Comparison of ENCODE assay signal across 19 cellular contexts in genomic region chr21:21165063-21165645, GRCh38.
DNase-seq lines count a peak whose midpoint lies in the region; ATAC-seq and TF ChIP-seq lines count a peak whose summit lies in the region.
"Had no signal": no experiment of that assay in that cellular context is flagged by ENCODE, and none has a peak within 500 bp of the region (broad histone marks: within the 10 kb centered on the region; RNA-seq: fewer than 3 reads in every experiment).

No MANE protein-coding gene starts in this region.

- no peaks in the 10 kb centered on the region for H3K79me2 ChIP-seq in fibroblast of lung (ENCODE audit: control insufficient read depth, insufficient read depth, low read length)

- H3K27me3 Mint-ChIP-seq in nephron (ENCODE audit: low read depth) (no peaks in the 10 kb centered on the region), endodermal cell (ENCODE audit: insufficient read depth) (no peaks in the 10 kb centered on the region)
- H3K27me3 Mint-ChIP-seq in activated naive CD8-positive, alpha-beta T cell treated with anti-CD3 and anti-CD28 coated beads, Interleukin-2, amount 50 U/mL, for 24 hours, result no peaks in the 10 kb centered on the region
- H3K27me3 Mint-ChIP-seq: activated T-cell treated with anti-CD3 and anti-CD28 coated beads, Interleukin-2, amount 50 U/mL, for 24 hours had no signal

- 91% methylated on average over 2 of the region's 2 CpGs; no CpG with 5 or more reads in 1 of the 2 experiments for WGBS in endodermal cell (ENCODE audit: insufficient coverage in 1 of 2, insufficient read length in 1 of 2), 2 experiments

- H3K27ac Mint-ChIP-seq in nephron, result peak overlapping the region in 2 of 3 experiments; percentile 64 to 76
- no peak overlapping the region for H3K27ac Mint-ChIP-seq in endodermal cell
- no peak overlapping the region for H3K27ac Mint-ChIP-seq in activated naive CD8-positive, alpha-beta T cell treated with anti-CD3 and anti-CD28 coated beads, Interleukin-2, amount 50 U/mL, for 24 hours
- H3K27ac Mint-ChIP-seq: activated T-cell treated with anti-CD3 and anti-CD28 coated beads, Interleukin-2, amount 50 U/mL, for 24 hours; CD14-positive monocyte; GM23338; immature natural killer cell; nephron progenitor cell had no signal

- peaks cover 3% of the 10 kb centered on the region for H3K4me1 ChIP-seq in fibroblast of lung (ENCODE audit: control insufficient read depth, extremely low read depth, insufficient read depth, low read length)
- H3K4me1 ChIP-seq in endodermal cell (ENCODE audit: control insufficient read depth, insufficient read depth, low read length), result no peaks in the 10 kb centered on the region
- H3K4me1 ChIP-seq: uterus had no signal

- DNase-seq in AG20443 (ENCODE audit: low spot score), result peak; percentile 86
- DNase-seq in NCI-H226, result peak; percentile 48
- peak; percentile 94 to 99 for DNase-seq in fibroblast of lung (ENCODE audit: low read depth in 2 of 2)
- no peak for DNase-seq in endodermal cell
- DNase-seq in NOMO-1 (lab: John Stamatoyannopoulos, UW; ENCODE audit: unreplicated experiment in 2 of 2), result no peak
- DNase-seq in activated naive CD8-positive, alpha-beta T cell treated with anti-CD3 and anti-CD28 coated beads, Interleukin-2, amount 50 U/mL, for 24 hours, result no peak
- DNase-seq: activated T-cell treated with anti-CD3 and anti-CD28 coated beads, Interleukin-2, amount 50 U/mL, for 24 hours; caudate nucleus; immature natural killer cell; nephron progenitor cell; stimulated activated CD4-positive, alpha-beta T cell treated with anti-CD3 and anti-CD28 coated beads, Interleukin-15, amount 100 ng/mL, for 24 hours; stimulated activated CD8-positive, alpha-beta memory T cell treated with anti-CD3 and anti-CD28 coated beads, Interleukin-4, amount 100 ng/mL, for 48 hours; uterus had no signal

- no peak overlapping the region for H3K9ac ChIP-seq in fibroblast of lung (ENCODE audit: insufficient read depth, low read length)
- H3K9ac ChIP-seq in endodermal cell (ENCODE audit: extremely low read depth, low read length, poor library complexity, severe bottlenecking), result no peak overlapping the region

- H3K36me3 Mint-ChIP-seq in nephron (ENCODE audit: low read depth) (no peaks in the 10 kb centered on the region), endodermal cell (ENCODE audit: low read depth) (no peaks in the 10 kb centered on the region)
- no peaks in the 10 kb centered on the region for H3K36me3 Mint-ChIP-seq in activated naive CD8-positive, alpha-beta T cell treated with anti-CD3 and anti-CD28 coated beads, Interleukin-2, amount 50 U/mL, for 24 hours (ENCODE audit: low read depth)
- H3K36me3 Mint-ChIP-seq: CD14-positive monocyte, immature natural killer cell had no signal

- H3K36me3 ChIP-seq in fibroblast of lung (ENCODE audit: control insufficient read depth, insufficient read depth, low read length) (no peaks in the 10 kb centered on the region), endodermal cell (ENCODE audit: control insufficient read depth, insufficient read depth, low read length) (no peaks in the 10 kb centered on the region)
- H3K36me3 ChIP-seq: uterus had no signal

- no peaks in the 10 kb centered on the region for H4K20me1 ChIP-seq in fibroblast of lung (ENCODE audit: control insufficient read depth, extremely low read depth, insufficient read depth, low read length)

- H3K27me3 ChIP-seq in fibroblast of lung (ENCODE audit: control insufficient read depth, insufficient read depth, low read length) (no peaks in the 10 kb centered on the region), endodermal cell (ENCODE audit: control insufficient read depth, insufficient read depth, low read length, poor library complexity, severe bottlenecking) (no peaks in the 10 kb centered on the region)
- H3K27me3 ChIP-seq: uterus had no signal

- no peak overlapping the region for H3K4me3 Mint-ChIP-seq in nephron
- H3K4me3 Mint-ChIP-seq in endodermal cell, result no peak overlapping the region
- H3K4me3 Mint-ChIP-seq in activated naive CD8-positive, alpha-beta T cell treated with anti-CD3 and anti-CD28 coated beads, Interleukin-2, amount 50 U/mL, for 24 hours, result no peak overlapping the region
- H3K4me3 Mint-ChIP-seq: activated T-cell treated with anti-CD3 and anti-CD28 coated beads, Interleukin-2, amount 50 U/mL, for 24 hours; CD14-positive monocyte; GM23338; immature natural killer cell; nephron progenitor cell had no signal

- TF ChIP-seq CTCF in fibroblast of lung (conservative IDR thresholded peaks at IDR 0.05 in 1 of 2, IDR thresholded peaks at IDR 0.05 in 1 of 2; ENCODE audit: low read depth in 1 of 2, low read length in 2 of 2), result no peak
- no peak for TF ChIP-seq CTCF in nephron (IDR thresholded peaks at IDR 0.05; ENCODE audit: unreplicated experiment in 3 of 3)
- TF ChIP-seq CTCF in endodermal cell (conservative IDR thresholded peaks at IDR 0.05), result no peak

- no peaks in the 10 kb centered on the region for H3K9me3 ChIP-seq in fibroblast of lung (ENCODE audit: control insufficient read depth, insufficient read depth, low read depth, low read length)
- no peaks in the 10 kb centered on the region for H3K9me3 ChIP-seq in endodermal cell (ENCODE audit: control insufficient read depth, low read length)
- H3K9me3 ChIP-seq: uterus had no signal

- peak overlapping the region; percentile 5 for H2AFZ ChIP-seq in fibroblast of lung (ENCODE audit: low read length)
- H2AFZ ChIP-seq: GM23338 had no signal

- H3K4me3 ChIP-seq in fibroblast of lung (replicated peaks in 1 of 4; ENCODE audit: control extremely low read depth in 1 of 4, insufficient read depth in 1 of 4, low read depth in 3 of 4, low read length in 4 of 4), result no peak overlapping the region
- no peak overlapping the region for H3K4me3 ChIP-seq in endodermal cell (ENCODE audit: low read length)
- H3K4me3 ChIP-seq: GM23338, uterus had no signal

- H3K27ac ChIP-seq in fibroblast of lung (ENCODE audit: insufficient read depth, low read length) (peak overlapping the region; percentile 71), endodermal cell (ENCODE audit: low read depth, low read length) (no peak overlapping the region)
- H3K27ac ChIP-seq: epithelial cell of prostate, uterus had no signal

- peaks cover 9% of the 10 kb centered on the region for H3K9me3 Mint-ChIP-seq in nephron
- H3K9me3 Mint-ChIP-seq in endodermal cell, result no peaks in the 10 kb centered on the region
- no peaks in the 10 kb centered on the region for H3K9me3 Mint-ChIP-seq in activated naive CD8-positive, alpha-beta T cell treated with anti-CD3 and anti-CD28 coated beads, Interleukin-2, amount 50 U/mL, for 24 hours
- H3K9me3 Mint-ChIP-seq: activated T-cell treated with anti-CD3 and anti-CD28 coated beads, Interleukin-2, amount 50 U/mL, for 24 hours; GM23338 had no signal

- peak overlapping the region; percentile 73 for H3K4me2 ChIP-seq in fibroblast of lung (ENCODE audit: extremely low read depth, insufficient read depth, low read length)
- H3K4me2 ChIP-seq: GM23338 had no signal

- H3K4me1 Mint-ChIP-seq in nephron (peaks cover 4% of the 10 kb centered on the region), endodermal cell (no peaks in the 10 kb centered on the region)
- no peaks in the 10 kb centered on the region for H3K4me1 Mint-ChIP-seq in activated naive CD8-positive, alpha-beta T cell treated with anti-CD3 and anti-CD28 coated beads, Interleukin-2, amount 50 U/mL, for 24 hours
- H3K4me1 Mint-ChIP-seq: GM23338, nephron progenitor cell had no signal

- no peak for ATAC-seq in GM21619 (IDR thresholded peaks at IDR 0.05; ENCODE audit: unreplicated experiment)
- no peak for ATAC-seq in activated naive CD8-positive, alpha-beta T cell treated with anti-CD3 and anti-CD28 coated beads, Interleukin-2, amount 50 U/mL, for 24 hours
- ATAC-seq: activated CD4-positive, CD25-positive, alpha-beta regulatory T cell treated with anti-CD3 and anti-CD28 coated beads, Interleukin-2, amount 50 U/mL, for 24 hours; GM23338 had no signal

Comparison
In these comparisons a context has a peak if more than half of its experiments do, and no peak if none do; other contexts are left out.
1. DNase-seq: peak in AG20443 (single experiment), NCI-H226 (single experiment) and fibroblast of lung (2 of 2); none in endodermal cell (single experiment), NOMO-1 (0 of 2) and activated naive CD8-positive, alpha-beta T cell treated with anti-CD3 and anti-CD28 coated beads, Interleukin-2, amount 50 U/mL, for 24 hours (single experiment).
2. H3K27ac Mint-ChIP-seq: peak in nephron (2 of 3); none in endodermal cell (single experiment) and activated naive CD8-positive, alpha-beta T cell treated with anti-CD3 and anti-CD28 coated beads, Interleukin-2, amount 50 U/mL, for 24 hours (single experiment).